In genomic region chr16:30785126-30786106, GRCh38 we compare ENCODE assay signal across 11 cellular contexts. TPM values are rescaled to one million over a fixed set of nuclear protein-coding genes. Genes with fewer than 3 reads are reported as not detected.
DNase-seq lines count a peak whose midpoint lies in the region; ATAC-seq, FAIRE-seq and TF ChIP-seq lines count a peak whose summit lies in the region.
"Had no signal": no experiment of that assay in that cellular context is flagged by ENCODE, and none has a peak within 500 bp of the region (broad histone marks: within the 10 kb centered on the region; RNA-seq: fewer than 3 reads in every experiment).

No MANE protein-coding gene starts in this region.

- peaks cover 5% of the 10 kb centered on the region for H3K27me3 Mint-ChIP-seq in stimulated activated naive CD8-positive, alpha-beta T cell treated with anti-CD3 and anti-CD28 coated beads, Interleukin-15, Interleukin-2, amounts not matched to agents 100 ng/mL and 50 ng/mL, for 24 hours

- H3K9ac ChIP-seq in mucosa of stomach (ENCODE audit: low read length): peak overlapping the region; percentile 72

- TF ChIP-seq CTCF in bronchial epithelial cell (IDR thresholded peaks at IDR 0.05; ENCODE audit: insufficient read depth, low read length, severe bottlenecking): no peak

- peaks cover 14% of the 10 kb centered on the region for H3K4me1 Mint-ChIP-seq in stimulated activated naive CD8-positive, alpha-beta T cell treated with anti-CD3 and anti-CD28 coated beads, Interleukin-15, Interleukin-2, amounts not matched to agents 100 ng/mL and 50 ng/mL, for 24 hours (ENCODE audit: low read depth)

- H3K4me3 ChIP-seq in bronchial epithelial cell (ENCODE audit: low read depth, low read length) (peak overlapping the region; percentile 89), mucosa of stomach (ENCODE audit: low read length) (no peak overlapping the region)

- H3K9me3 Mint-ChIP-seq in stimulated activated naive CD8-positive, alpha-beta T cell treated with anti-CD3 and anti-CD28 coated beads, Interleukin-15, Interleukin-2, amounts not matched to agents 100 ng/mL and 50 ng/mL, for 24 hours: no peaks in the 10 kb centered on the region

- H3K9me3 ChIP-seq in mucosa of stomach (ENCODE audit: control insufficient read depth, low read length): no peaks in the 10 kb centered on the region

- H3K4me3 Mint-ChIP-seq in stimulated activated naive CD8-positive, alpha-beta T cell treated with anti-CD3 and anti-CD28 coated beads, Interleukin-15, Interleukin-2, amounts not matched to agents 100 ng/mL and 50 ng/mL, for 24 hours: peak overlapping the region; percentile 80

- DNase-seq in stimulated activated naive CD8-positive, alpha-beta T cell treated with anti-CD3 and anti-CD28 coated beads, Interleukin-15, Interleukin-2, amounts not matched to agents 100 U/mL and 50 U/mL, for 24 hours: no peak
- no peak for DNase-seq in bronchial epithelial cell (ENCODE audit: low read depth)
- DNase-seq in stimulated activated CD8-positive, alpha-beta memory T cell treated with anti-CD3 and anti-CD28 coated beads, Interleukin-4, amount 100 ng/mL, for 48 hours: no peak
- DNase-seq: activated CD4-positive, alpha-beta T cell treated with anti-CD3 and anti-CD28 coated beads for 4 hours; DMS 273 treated with DMSO at 0.1 percent for 48 hours; Kasumi-1 had no signal

- FAIRE-seq in bronchial epithelial cell (lab: Jason Lieb, UNC): peak; percentile 75

- peak overlapping the region; percentile 26 for H3K27ac Mint-ChIP-seq in stimulated activated naive CD8-positive, alpha-beta T cell treated with anti-CD3 and anti-CD28 coated beads, Interleukin-15, Interleukin-2, amounts not matched to agents 100 ng/mL and 50 ng/mL, for 24 hours

- peaks cover 13% of the 10 kb centered on the region for H3K36me3 ChIP-seq in bronchial epithelial cell (ENCODE audit: control insufficient read depth, insufficient read depth, low read length)
- H3K36me3 ChIP-seq in mucosa of stomach (ENCODE audit: control insufficient read depth, insufficient read depth, low read length): peaks cover 6% of the 10 kb centered on the region

- no peak for ATAC-seq in stimulated activated naive CD8-positive, alpha-beta T cell treated with anti-CD3 and anti-CD28 coated beads, Interleukin-15, Interleukin-2, amounts not matched to agents 100 U/mL and 50 U/mL, for 24 hours
- ATAC-seq in HG02610 (IDR thresholded peaks at IDR 0.05; ENCODE audit: unreplicated experiment) (no peak), GM18870 (IDR thresholded peaks at IDR 0.05; ENCODE audit: unreplicated experiment) (no peak), HG02678 (IDR thresholded peaks at IDR 0.05; ENCODE audit: unreplicated experiment) (no peak)

- peaks cover 18% of the 10 kb centered on the region for H3K4me1 ChIP-seq in mucosa of stomach (ENCODE audit: control insufficient read depth, insufficient read depth, low read length)

- no peaks in the 10 kb centered on the region for H3K27me3 ChIP-seq in bronchial epithelial cell (ENCODE audit: control insufficient read depth, insufficient read depth, low read length)
- no peaks in the 10 kb centered on the region for H3K27me3 ChIP-seq in mucosa of stomach (ENCODE audit: control insufficient read depth, insufficient read depth, low read length)

- no peaks in the 10 kb centered on the region for H3K36me3 Mint-ChIP-seq in stimulated activated naive CD8-positive, alpha-beta T cell treated with anti-CD3 and anti-CD28 coated beads, Interleukin-15, Interleukin-2, amounts not matched to agents 100 ng/mL and 50 ng/mL, for 24 hours (ENCODE audit: low read depth)

RNA-seq across cellular contexts. Expression of gene ZNF629, which starts 1.6 kb away (rescaled TPM):
- 4.2 and 5.0 TPM in 2 replicates for total RNA-seq in bronchial epithelial cell

RNA-seq across cellular contexts. Expression of gene RNF40, which starts 23.3 kb away (rescaled TPM):
- total RNA-seq in bronchial epithelial cell: 38.7 and 44.5 TPM in 2 replicates

RNA-seq across cellular contexts. Expression of gene CFAP119, which starts 23.6 kb away (rescaled TPM):
- 0.26 and 1.1 TPM in 2 replicates for total RNA-seq in bronchial epithelial cell

RNA-seq across cellular contexts. Expression of gene PHKG2, which starts 37.2 kb away (rescaled TPM):
- 10.6 and 14.2 TPM in 2 replicates for total RNA-seq in bronchial epithelial cell
